In genomic region chr14:22955702-22956575, GRCh38 we compare ENCODE assay signal across 8 cellular contexts. TPM values are rescaled to one million over a fixed set of nuclear protein-coding genes. Genes with fewer than 3 reads are reported as not detected.
DNase-seq lines count a peak whose midpoint lies in the region; ATAC-seq and TF ChIP-seq lines count a peak whose summit lies in the region.

No MANE protein-coding gene starts in this region.

- no peak for DNase-seq in T-helper 2 cell treated with Interferon-gamma antibody and Interleukin-4, amounts not matched to agents 5 μg/mL and 100 μg/mL, for 36 hours (ENCODE audit: low spot score)
- no peak for DNase-seq in T-helper 2 cell
- no peak for DNase-seq in ascending aorta (ENCODE audit: low spot score in 2 of 2)
- peak; percentile 23 to 28 for DNase-seq in left colon
- no peak for DNase-seq in LoVo (ENCODE audit: low spot score)

- H3K36me3 ChIP-seq in ascending aorta = peaks cover 7 to 11% of the 10 kb centered on the region in 2 donors

- H3K4me1 ChIP-seq in ascending aorta = peaks cover 5 to 9% of the 10 kb centered on the region in 2 donors

- H3K36me3 Mint-ChIP-seq in T-helper 2 cell treated with Interferon-gamma antibody and Interleukin-4, amounts not matched to agents 5 μg/mL and 100 μg/mL, for 36 hours (ENCODE audit: low read depth) = peaks cover 25% of the 10 kb centered on the region

- no peaks in the 10 kb centered on the region for H3K9me3 ChIP-seq in ascending aorta

- H3K9me3 Mint-ChIP-seq in T-helper 2 cell treated with Interferon-gamma antibody and Interleukin-4, amounts not matched to agents 5 μg/mL and 100 μg/mL, for 36 hours = no peaks in the 10 kb centered on the region

- H3K27me3 Mint-ChIP-seq in T-helper 2 cell treated with Interferon-gamma antibody and Interleukin-4, amounts not matched to agents 5 μg/mL and 100 μg/mL, for 36 hours (ENCODE audit: low read depth) = no peaks in the 10 kb centered on the region

- intact Hi-C loops in ascending aorta (cut with DNase I) = loop anchor here (2.0 kb wide), 1 partner anchor 27 kb away; the partner anchor contains the start of gene AJUBA
- intact Hi-C loops in left colon (cut with DNase I, micrococcal nuclease) = no loop called here

- ATAC-seq in left colon = peak; percentile 40
- no peak for ATAC-seq in HG03139 (IDR thresholded peaks at IDR 0.05; ENCODE audit: unreplicated experiment)
- ATAC-seq in GM21360 (IDR thresholded peaks at IDR 0.05; ENCODE audit: unreplicated experiment) = no peak

- peak overlapping the region; percentile 78 to 84 for H3K4me3 ChIP-seq in ascending aorta

- peak overlapping the region; percentile 90 for H3K27ac Mint-ChIP-seq in T-helper 2 cell treated with Interferon-gamma antibody and Interleukin-4, amounts not matched to agents 5 μg/mL and 100 μg/mL, for 36 hours

- peaks cover 19% of the 10 kb centered on the region for H3K4me1 Mint-ChIP-seq in T-helper 2 cell treated with Interferon-gamma antibody and Interleukin-4, amounts not matched to agents 5 μg/mL and 100 μg/mL, for 36 hours (ENCODE audit: low read depth)

- no peak for TF ChIP-seq CTCF in ascending aorta (IDR thresholded peaks at IDR 0.05)

- H3K27me3 ChIP-seq in ascending aorta = no peaks in the 10 kb centered on the region

- peak overlapping the region; percentile 94 to 95 for H3K27ac ChIP-seq in ascending aorta
- peak overlapping the region; percentile 47 for H3K27ac ChIP-seq in temporal lobe (ENCODE audit: low read depth, low read length)

- peak overlapping the region; percentile 94 for H3K4me3 Mint-ChIP-seq in T-helper 2 cell treated with Interferon-gamma antibody and Interleukin-4, amounts not matched to agents 5 μg/mL and 100 μg/mL, for 36 hours

RNA-seq across cellular contexts. Expression of gene HAUS4, which starts 1.0 kb away (rescaled TPM):
- total RNA-seq in ascending aorta (61.8 TPM), left colon (10 to 100 TPM; 33.5 to 33.6 TPM), temporal lobe (17.9 TPM)

RNA-seq across cellular contexts. Expression of gene AJUBA, which starts 26.4 kb away (rescaled TPM):
- total RNA-seq in ascending aorta (11.6 TPM), left colon (1 to 10 TPM; 1.4 to 4.1 TPM), temporal lobe (2.0 TPM)

RNA-seq across cellular contexts. Expression of gene PRMT5, which starts 26.8 kb away (rescaled TPM):
- total RNA-seq in ascending aorta = 118 TPM
- 10 to 100 TPM; 40.5 to 63.9 TPM for total RNA-seq in left colon
- 44.0 TPM for total RNA-seq in temporal lobe

RNA-seq across cellular contexts. Expression of gene RBM23, which starts 37.0 kb away (rescaled TPM):
- total RNA-seq in ascending aorta (113 TPM), left colon (10 to 100 TPM; 60.4 to 81.9 TPM), temporal lobe (66.6 TPM)

RNA-seq across cellular contexts. Expression of gene C14orf93, which starts 54.0 kb away (rescaled TPM):
- total RNA-seq in ascending aorta (7.1 TPM), left colon (10 to 100 TPM; 11.9 to 13.2 TPM), temporal lobe (3.2 TPM)

Comparison
In these comparisons a context has a peak if more than half of its experiments do, and no peak if none do; other contexts are left out.
1. DNase-seq: peak in left colon (2 of 2); none in T-helper 2 cell treated with Interferon-gamma antibody and Interleukin-4, amounts not matched to agents 5 μg/mL and 100 μg/mL, for 36 hours (single experiment), T-helper 2 cell (0 of 5), ascending aorta (0 of 2) and LoVo (single experiment).